ENCODE assay signal across 9 cellular contexts in genomic region chr17:74280093-74280513, GRCh38. TPM values are rescaled to one million over a fixed set of nuclear protein-coding genes. Genes with fewer than 3 reads are reported as not detected.
DNase-seq lines count a peak whose midpoint lies in the region; ATAC-seq and TF ChIP-seq lines count a peak whose summit lies in the region.
"Had no signal": no experiment of that assay in that cellular context is flagged by ENCODE, and none has a peak within 500 bp of the region (broad histone marks: within the 10 kb centered on the region; RNA-seq: fewer than 3 reads in every experiment).

No MANE protein-coding gene starts in this region.

- H3K27me3 Mint-ChIP-seq in activated T-cell treated with anti-CD3 and anti-CD28 coated beads, Interleukin-2, amount 50 U/mL, for 72 hours (ENCODE audit: low read depth) = peaks cover 10% of the 10 kb centered on the region
- peaks cover 34% of the 10 kb centered on the region for H3K27me3 Mint-ChIP-seq in mesothelial cell of epicardium (ENCODE audit: low read depth)

- H3K36me3 Mint-ChIP-seq in activated T-cell treated with anti-CD3 and anti-CD28 coated beads, Interleukin-2, amount 50 U/mL, for 72 hours (ENCODE audit: insufficient read depth in 2 of 2) = no peaks in the 10 kb centered on the region
- no peaks in the 10 kb centered on the region for H3K36me3 Mint-ChIP-seq in mesothelial cell of epicardium

- H3K4me3 ChIP-seq in GM12865 (ENCODE audit: low read depth, low read length) = no peak overlapping the region
- H3K4me3 ChIP-seq: upper lobe of left lung had no signal

- TF ChIP-seq CTCF in GM12865 (IDR thresholded peaks at IDR 0.05; ENCODE audit: insufficient read depth, low read depth, low read length, missing control alignments) (no peak), mesothelial cell of epicardium (IDR thresholded peaks at IDR 0.05; ENCODE audit: unreplicated experiment) (no peak)

- peak; percentile 79 for DNase-seq in GM12865 (ENCODE audit: low read depth)
- peak; percentile 62 to 66 for DNase-seq in activated T-cell treated with anti-CD3 and anti-CD28 coated beads, Interleukin-2, amount 50 U/mL, for 72 hours
- DNase-seq in stimulated activated CD4-positive, alpha-beta T cell treated with anti-CD3 and anti-CD28 coated beads, Interleukin-15, amount 100 ng/mL, for 1 hour (ENCODE audit: low read depth in 1 of 2, low spot score in 1 of 2) = peak; percentile 12 to 37
- DNase-seq in cerebellum (ENCODE audit: low spot score) = no peak
- no peak for DNase-seq in NCI-H1092 (lab: John Stamatoyannopoulos, UW)
- DNase-seq in mesothelial cell of epicardium (ENCODE audit: low spot score in 2 of 2, unreplicated experiment in 2 of 2) = no peak
- no peak for DNase-seq in iPS-NIHi11 (ENCODE audit: low spot score)

- ATAC-seq in HG03378 (IDR thresholded peaks at IDR 0.05; ENCODE audit: unreplicated experiment) = peak; percentile 48
- ATAC-seq in activated T-cell treated with anti-CD3 and anti-CD28 coated beads, Interleukin-2, amount 50 U/mL, for 72 hours (replicated peaks in 1 of 2) = peak; percentile 57 to 78

- no peaks in the 10 kb centered on the region for H3K9me3 Mint-ChIP-seq in activated T-cell treated with anti-CD3 and anti-CD28 coated beads, Interleukin-2, amount 50 U/mL, for 72 hours
- no peaks in the 10 kb centered on the region for H3K9me3 Mint-ChIP-seq in mesothelial cell of epicardium

- peak overlapping the region; percentile 12 for H3K27ac Mint-ChIP-seq in activated T-cell treated with anti-CD3 and anti-CD28 coated beads, Interleukin-2, amount 50 U/mL, for 72 hours
- H3K27ac Mint-ChIP-seq in mesothelial cell of epicardium = no peak overlapping the region

- H3K4me1 Mint-ChIP-seq in activated T-cell treated with anti-CD3 and anti-CD28 coated beads, Interleukin-2, amount 50 U/mL, for 72 hours (ENCODE audit: low read depth) = peaks cover 51% of the 10 kb centered on the region
- peaks cover 11% of the 10 kb centered on the region for H3K4me1 Mint-ChIP-seq in mesothelial cell of epicardium

- H3K4me3 Mint-ChIP-seq in activated T-cell treated with anti-CD3 and anti-CD28 coated beads, Interleukin-2, amount 50 U/mL, for 72 hours = peak overlapping the region; percentile 36 to 54
- H3K4me3 Mint-ChIP-seq in mesothelial cell of epicardium = no peak overlapping the region

RNA-seq across cellular contexts. Expression of gene DNAI2, which starts 6.1 kb away (rescaled TPM):
- total RNA-seq in activated T-cell treated with anti-CD3 and anti-CD28 coated beads, Interleukin-2, amount 50 U/mL, for 72 hours = 1 to 10 TPM; 1.4 TPM
- total RNA-seq in cerebellum (0.45 TPM), mesothelial cell of epicardium (0.18 TPM in 1 of 3 replicates, not detected in the others)

RNA-seq across cellular contexts. Expression of gene KIF19, which starts 45.9 kb away (rescaled TPM):
- total RNA-seq in activated T-cell treated with anti-CD3 and anti-CD28 coated beads, Interleukin-2, amount 50 U/mL, for 72 hours = under 1 TPM in 1 of 2 donors, not detected in 1; 0.25 TPM
- total RNA-seq in cerebellum (1.1 TPM), mesothelial cell of epicardium (not detected in 3 replicates)

Comparison
In these comparisons a context has a peak if more than half of its experiments do, and no peak if none do; other contexts are left out.
1. DNase-seq: peak in GM12865 (single experiment), activated T-cell treated with anti-CD3 and anti-CD28 coated beads, Interleukin-2, amount 50 U/mL, for 72 hours (2 of 2) and stimulated activated CD4-positive, alpha-beta T cell treated with anti-CD3 and anti-CD28 coated beads, Interleukin-15, amount 100 ng/mL, for 1 hour (2 of 2); none in cerebellum (single experiment), NCI-H1092 (single experiment), mesothelial cell of epicardium (0 of 2) and iPS-NIHi11 (single experiment).